1 cellular context compared by ENCODE assay signal in genomic region chr2:216078776-216079175, GRCh38.
TF ChIP-seq lines count a peak whose summit lies in the region.

No MANE protein-coding gene starts in this region.

TF ChIP-seq in HepG2, 621 proteins besides CTCF, POLR2A, EP300 and RAD21 (continued from another document):
- TF ChIP-seq, protein P1, sequence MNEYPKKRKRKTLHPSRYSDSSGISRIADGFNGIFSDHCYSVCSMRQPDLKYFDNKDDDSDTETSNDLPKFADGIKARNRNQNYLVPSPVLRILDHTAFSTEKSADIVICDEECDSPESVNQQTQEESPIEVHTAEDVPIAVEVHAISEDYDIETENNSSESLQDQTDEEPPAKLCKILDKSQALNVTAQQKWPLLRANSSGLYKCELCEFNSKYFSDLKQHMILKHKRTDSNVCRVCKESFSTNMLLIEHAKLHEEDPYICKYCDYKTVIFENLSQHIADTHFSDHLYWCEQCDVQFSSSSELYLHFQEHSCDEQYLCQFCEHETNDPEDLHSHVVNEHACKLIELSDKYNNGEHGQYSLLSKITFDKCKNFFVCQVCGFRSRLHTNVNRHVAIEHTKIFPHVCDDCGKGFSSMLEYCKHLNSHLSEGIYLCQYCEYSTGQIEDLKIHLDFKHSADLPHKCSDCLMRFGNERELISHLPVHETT (CRISPR knock-in tag; conservative IDR thresholded peaks at IDR 0.05): peak; percentile 75; the same call in 1 of the 2 replicates
- TF ChIP-seq DNMT3B (CRISPR knock-in tag; conservative IDR thresholded peaks at IDR 0.05) (no peak; the same call in 1 of the 2 replicates), NFE2 (CRISPR knock-in tag; IDR thresholded peaks at IDR 0.05) (no peak)
